8 cellular contexts compared by ENCODE assay signal in genomic region chr1:147083919-147084272, GRCh38.
DNase-seq lines count a peak whose midpoint lies in the region; ATAC-seq, FAIRE-seq and TF ChIP-seq lines count a peak whose summit lies in the region.

No MANE protein-coding gene starts in this region.

- H3K9ac ChIP-seq in muscle layer of colon (ENCODE audit: low read length) = peak overlapping the region; percentile 28

- no peak for FAIRE-seq in bronchial epithelial cell (lab: Jason Lieb, UNC)

- H3K27me3 Mint-ChIP-seq in HFFc6 (ENCODE audit: insufficient read depth) = peaks cover 32% of the 10 kb centered on the region

- POLR2A ChIA-PET in AG04450 (lab: Yijun Ruan, JAX) = interaction anchor here (0.9 to 1.2 kb wide), 3 partner anchors 84 to 159 kb away, joined by 4 to 10 read pairs (median 7); no protein-coding TSS in a partner anchor

- TF ChIP-seq CTCF in AG04450 (IDR thresholded peaks at IDR 0.05; ENCODE audit: low read depth, low read length) = no peak
- TF ChIP-seq CTCF in HFFc6 (IDR thresholded peaks at IDR 0.05) = no peak
- TF ChIP-seq CTCF in bronchial epithelial cell (IDR thresholded peaks at IDR 0.05; ENCODE audit: insufficient read depth, low read length, severe bottlenecking) = no peak

- DNase-seq in AG04450 (ENCODE audit: low read depth, low spot score) (no peak), HFFc6 (no peak), bronchial epithelial cell (ENCODE audit: low read depth) (no peak), UCSD-AML1 (lab: John Stamatoyannopoulos, UW; ENCODE audit: unreplicated experiment) (no peak), GM03348 (ENCODE audit: low spot score) (no peak), inferior parietal cortex (ENCODE audit: extremely low spot score) (no peak)

- H3K4me1 ChIP-seq in muscle layer of colon (ENCODE audit: insufficient read depth, low read length) = peaks cover 12% of the 10 kb centered on the region

- no peak overlapping the region for H3K27ac ChIP-seq in AG04450 (ENCODE audit: low read depth, low read length)
- no peak overlapping the region for H3K27ac ChIP-seq in muscle layer of colon (ENCODE audit: low read depth, low read length)

- CTCF ChIA-PET in AG04450 (lab: Charles Lee) = interaction anchor here (1.9 kb wide), 1 partner anchor 158 kb away, joined by 6 read pairs; the partner anchor contains the start of gene CHD1L

- H3K9me3 ChIP-seq in AG04450 (ENCODE audit: control insufficient read depth, insufficient read depth, low read length) = peaks cover 13% of the 10 kb centered on the region; the same call in 1 of the 2 replicates
- H3K9me3 ChIP-seq in muscle layer of colon (ENCODE audit: low read length) = peaks cover 7% of the 10 kb centered on the region

- H3K36me3 Mint-ChIP-seq in HFFc6 (ENCODE audit: low read depth) = no peaks in the 10 kb centered on the region

- peaks cover 26% of the 10 kb centered on the region for H3K4me1 Mint-ChIP-seq in HFFc6 (ENCODE audit: low read depth)

- peak overlapping the region; percentile 66 for H3K4me3 ChIP-seq in AG04450 (ENCODE audit: low read depth, low read length)
- H3K4me3 ChIP-seq in bronchial epithelial cell (ENCODE audit: low read depth, low read length) = peak overlapping the region; percentile 49
- peak overlapping the region; percentile 40 to 72 for H3K4me3 ChIP-seq in muscle layer of colon (ENCODE audit: low read depth in 1 of 2, low read length in 2 of 2)

- no peaks in the 10 kb centered on the region for H3K36me3 ChIP-seq in bronchial epithelial cell (ENCODE audit: control insufficient read depth, insufficient read depth, low read length)
- H3K36me3 ChIP-seq in muscle layer of colon (ENCODE audit: insufficient read depth, low read length) = no peaks in the 10 kb centered on the region

- ATAC-seq in GM18511 (IDR thresholded peaks at IDR 0.05; ENCODE audit: unreplicated experiment) = no peak

- H3K27me3 ChIP-seq in AG04450 (ENCODE audit: control insufficient read depth, insufficient read depth, low read length) = peaks cover 53% of the 10 kb centered on the region
- H3K27me3 ChIP-seq in bronchial epithelial cell (ENCODE audit: control insufficient read depth, insufficient read depth, low read length) = peaks cover 23% of the 10 kb centered on the region
- H3K27me3 ChIP-seq in muscle layer of colon (ENCODE audit: control insufficient read depth in 1 of 2, insufficient read depth in 2 of 2, low read length in 2 of 2) = peaks cover 43 to 60% of the 10 kb centered on the region in 2 donors

- H3K27ac Mint-ChIP-seq in HFFc6 = peak overlapping the region; percentile 99; the same call in 1 of the 2 replicates

- H3K9me3 Mint-ChIP-seq in HFFc6 = 0 out of 2 replicates have a peak, but pooled peaks cover 3% of the 10 kb centered on the region

- H3K4me3 Mint-ChIP-seq in HFFc6 = peak overlapping the region; percentile 93
